In genomic region chr7:116028808-116029207, GRCh38 we compare ENCODE assay signal across 11 cellular contexts. TPM values are rescaled to one million over a fixed set of nuclear protein-coding genes. Genes with fewer than 3 reads are reported as not detected.
A peak's percentile ranks its signal among the peaks of the same experiment; 100 is the strongest.
DNase-seq lines count a peak whose midpoint lies in the region; ATAC-seq and TF ChIP-seq lines count a peak whose summit lies in the region.
"Had no signal": no experiment of that assay in that cellular context is flagged by ENCODE, and none has a peak within 500 bp of the region (broad histone marks: within the 10 kb centered on the region; RNA-seq: fewer than 3 reads in every experiment).

No MANE protein-coding gene starts in this region.

- peak; percentile 56 for ATAC-seq in GM18868 (IDR thresholded peaks at IDR 0.05; ENCODE audit: unreplicated experiment)
- ATAC-seq in GM21717 (IDR thresholded peaks at IDR 0.05; ENCODE audit: unreplicated experiment): peak; percentile 82
- ATAC-seq in HG03280 (IDR thresholded peaks at IDR 0.05; ENCODE audit: unreplicated experiment): peak; percentile 56
- ATAC-seq in left lung: no peak
- no peak for ATAC-seq in upper lobe of left lung (ENCODE audit: low FRiP score in 2 of 2)

- no peak for TF ChIP-seq POLR2A in upper lobe of left lung (IDR thresholded peaks at IDR 0.05)

- intact Hi-C loops in left lung (cut with DNase I): no loop called here

- TF ChIP-seq CTCF in left lung (IDR thresholded peaks at IDR 0.05): no peak
- no peak for TF ChIP-seq CTCF in upper lobe of left lung (IDR thresholded peaks at IDR 0.05)

- peaks cover 0 to 10% of the 10 kb centered on the region in 2 donors for H3K4me1 ChIP-seq in left lung
- H3K4me1 ChIP-seq in upper lobe of left lung: no peaks in the 10 kb centered on the region

- H3K36me3 ChIP-seq in left lung (no peaks in the 10 kb centered on the region), upper lobe of left lung (no peaks in the 10 kb centered on the region)

- H3K27me3 ChIP-seq in left lung (no peaks in the 10 kb centered on the region), upper lobe of left lung (no peaks in the 10 kb centered on the region)

- peak overlapping the region in 1 of 2 donors; percentile 41 for H3K4me3 ChIP-seq in left lung
- H3K4me3 ChIP-seq in upper lobe of left lung: peak overlapping the region in 2 of 4 donors; percentile 7 to 35
- H3K4me3 ChIP-seq: GM23248 had no signal

- H3K9me3 ChIP-seq in left lung (no peaks in the 10 kb centered on the region), upper lobe of left lung (no peaks in the 10 kb centered on the region)

- WGBS in upper lobe of left lung, 2 donors: 65 to 78% methylated on average over 2 of the region's 2 CpGs

- DNase-seq in left lung (no peak), A172 (ENCODE audit: low spot score) (no peak), NCI-H1048 (lab: John Stamatoyannopoulos, UW) (no peak), upper lobe of left lung (no peak), NCI-H2171 treated with DMSO at 0.1 percent for 48 hours (lab: John Stamatoyannopoulos, UW) (no peak)
- DNase-seq: activated naive CD4-positive, alpha-beta T cell treated with anti-CD3 and anti-CD28 coated beads, Interleukin-2, amount 50 U/mL, for 16 hours; GM23248; nucleus accumbens had no signal

- no peak for TF ChIP-seq EP300 in upper lobe of left lung (IDR thresholded peaks at IDR 0.05)

- peak overlapping the region; percentile 21 to 84 for H3K27ac ChIP-seq in left lung
- peak overlapping the region in 1 of 4 donors; percentile 26 for H3K27ac ChIP-seq in upper lobe of left lung
- H3K27ac ChIP-seq: GM23248 had no signal

RNA-seq across cellular contexts. Expression of gene TFEC, which starts 1.8 kb away (rescaled TPM):
- total RNA-seq in left lung (10 to 100 TPM; 12.9 to 42.9 TPM), upper lobe of left lung (10 to 100 TPM; 15.4 to 29.4 (median 21.6) TPM)
- total RNA-seq in A172 (2014; rRNA removed; shearing (Covaris generic)): 0.07 and 0.43 TPM in 2 replicates
- total RNA-seq: GM23248 had no signal

Comparison
In these comparisons a context has a peak if more than half of its experiments do, and no peak if none do; other contexts are left out.
1. ATAC-seq: peak in GM18868 (single experiment), GM21717 (single experiment) and HG03280 (single experiment); none in left lung (single experiment) and upper lobe of left lung (0 of 2).